ENCODE assay signal across 31 cellular contexts in genomic region chr1:35046730-35047129, GRCh38. TPM values are rescaled to one million over a fixed set of nuclear protein-coding genes. Genes with fewer than 3 reads are reported as not detected.
DNase-seq lines count a peak whose midpoint lies in the region; ATAC-seq, FAIRE-seq and TF ChIP-seq lines count a peak whose summit lies in the region.
"Had no signal": no experiment of that assay in that cellular context is flagged by ENCODE, and none has a peak within 500 bp of the region (broad histone marks: within the 10 kb centered on the region; RNA-seq: fewer than 3 reads in every experiment).

No MANE protein-coding gene starts in this region.

- no peak for TF ChIP-seq POLR2A in endothelial cell of umbilical vein (IDR thresholded peaks at IDR 0.05; ENCODE audit: low read depth, low read length)

- H3K9ac ChIP-seq in endothelial cell of umbilical vein (replicated peaks; ENCODE audit: extremely low read depth, insufficient read depth, low read length), result no peak overlapping the region

- H2AFZ ChIP-seq in endothelial cell of umbilical vein (ENCODE audit: low read depth, low read length) (peak overlapping the region; percentile 67), osteoblast (ENCODE audit: low read length) (peak overlapping the region; percentile 84)

- no peaks in the 10 kb centered on the region for H3K4me1 Mint-ChIP-seq in activated naive CD4-positive, alpha-beta T cell treated with anti-CD3 and anti-CD28 coated beads for 36 hours (ENCODE audit: low read depth)

- H3K36me3 ChIP-seq in Panc1 (ENCODE audit: control insufficient read depth, insufficient read depth, low read length) (no peaks in the 10 kb centered on the region), endothelial cell of umbilical vein (ENCODE audit: control insufficient read depth in 2 of 2, extremely low read depth in 1 of 2, insufficient read depth in 2 of 2, low read length in 2 of 2) (no peaks in the 10 kb centered on the region), osteoblast (ENCODE audit: insufficient read depth, low read length) (no peaks in the 10 kb centered on the region)
- H3K36me3 ChIP-seq: pancreas had no signal

- H3K4me2 ChIP-seq in endothelial cell of umbilical vein (ENCODE audit: insufficient read depth, low read length) (no peak overlapping the region), osteoblast (ENCODE audit: insufficient read depth, low read length) (peak overlapping the region; percentile 69)

- BruUV-seq in Panc1 (replicated peaks; lab: Mats Ljungman, UMichigan) (no TSS peak), endothelial cell of umbilical vein (replicated peaks; lab: Mats Ljungman, UMichigan) (no TSS peak)

- no peaks in the 10 kb centered on the region for H3K9me3 Mint-ChIP-seq in activated naive CD4-positive, alpha-beta T cell treated with anti-CD3 and anti-CD28 coated beads for 36 hours
- H3K9me3 Mint-ChIP-seq: activated CD8-positive, alpha-beta T cell treated with anti-CD3 and anti-CD28 coated beads for 36 hours; activated T-helper 2 cell treated with anti-CD3 and anti-CD28 coated beads, Interferon-gamma antibody, Interleukin-2, Interleukin-4, amounts not matched to agents 10 μg/mL and 5 μg/mL and 100 μg/mL, durations not matched to agents 14 hours and 24 hours and 36 hours; dendritic cell treated with granulocyte-macrophage colony-stimulating factor and Interleukin-4, amounts not matched to agents 40 ng/mL and 50 ng/mL, for 4 days; natural killer cell treated with Interleukin-12 subunit alpha and Interleukin-12 subunit beta and Interleukin-15 and Interleukin-18, amount 100 ng/mL, for 72 hours; type B pancreatic cell had no signal

- DNase-seq in EL, result peak; percentile 13
- no peak for DNase-seq in Panc1 (ENCODE audit: low read depth, low spot score)
- DNase-seq in endothelial cell of umbilical vein (ENCODE audit: low read depth, low spot score), result no peak
- no peak for DNase-seq in osteoblast (ENCODE audit: insufficient read length, low spot score, missing footprints)
- no peak for DNase-seq in NCI-H526 treated with DMSO at 0.1 percent for 48 hours (lab: John Stamatoyannopoulos, UW)
- no peak for DNase-seq in activated naive CD4-positive, alpha-beta T cell treated with anti-CD3 and anti-CD28 coated beads for 36 hours
- DNase-seq in DMS79 treated with DMSO at 0.1 percent for 48 hours (lab: John Stamatoyannopoulos, UW), result no peak
- DNase-seq: activated CD8-positive, alpha-beta T cell treated with anti-CD3 and anti-CD28 coated beads for 36 hours; aorta; central memory CD4-positive, alpha-beta T cell; DMS79; islet precursor cell; Karpas-422; left ventricle myocardium superior; NCI-H1092 treated with DMSO at 0.1 percent for 48 hours; NCI-H187; NCI-H69; pancreas; stimulated activated CD4-positive, alpha-beta T cell treated with anti-CD3 and anti-CD28 coated beads, Interleukin-12 subunit alpha, Interleukin-12 subunit beta, amount 100 ng/mL, for 4 hours; stimulated activated CD4-positive, alpha-beta T cell treated with anti-CD3 and anti-CD28 coated beads, Interleukin-4, amount 100 ng/mL, for 1 hour had no signal

- no peaks in the 10 kb centered on the region for H3K27me3 Mint-ChIP-seq in activated naive CD4-positive, alpha-beta T cell treated with anti-CD3 and anti-CD28 coated beads for 36 hours (ENCODE audit: low read depth)
- H3K27me3 Mint-ChIP-seq: activated CD8-positive, alpha-beta T cell treated with anti-CD3 and anti-CD28 coated beads for 36 hours; activated naive CD8-positive, alpha-beta T cell had no signal

- H3K79me2 ChIP-seq in endothelial cell of umbilical vein (ENCODE audit: control insufficient read depth, insufficient read depth, low read length) (no peaks in the 10 kb centered on the region), osteoblast (ENCODE audit: insufficient read depth, low read length) (no peaks in the 10 kb centered on the region)

- H3K36me3 Mint-ChIP-seq in activated naive CD4-positive, alpha-beta T cell treated with anti-CD3 and anti-CD28 coated beads for 36 hours (ENCODE audit: low read depth), result no peaks in the 10 kb centered on the region
- H3K36me3 Mint-ChIP-seq: activated naive CD8-positive, alpha-beta T cell; CD14-positive monocyte; natural killer cell treated with Interleukin-12 subunit alpha and Interleukin-12 subunit beta and Interleukin-15 and Interleukin-18, amount 100 ng/mL, for 72 hours; type B pancreatic cell had no signal

- in situ Hi-C loops in Panc1 (cut with HindIII; ENCODE audit: low pct_unique_long_range_greater_than_20kb, low sequenced_read_pairs), result no loop called here

- no peak for TF ChIP-seq CTCF in Panc1 (IDR thresholded peaks at IDR 0.05)
- no peak for TF ChIP-seq CTCF in endothelial cell of umbilical vein (IDR thresholded peaks at IDR 0.05; ENCODE audit: extremely low read depth in 1 of 2, insufficient read depth in 1 of 2, low read depth in 1 of 2, low read length in 2 of 2)
- TF ChIP-seq CTCF in osteoblast (IDR thresholded peaks at IDR 0.05; ENCODE audit: extremely low read depth, low read depth, low read length), result no peak

- CTCF ChIA-PET in Panc1 (lab: Charles Lee) (no interaction called here), endothelial cell of umbilical vein (lab: Charles Lee) (interaction anchor here (1.0 to 1.9 kb wide), 2 partner anchors 33 to 668 kb away, joined by 3 to 4 read pairs; partner anchors contain the start of gene ZMYM1)
- CTCF ChIA-PET in activated naive CD4-positive, alpha-beta T cell treated with anti-CD3 and anti-CD28 coated beads for 36 hours (lab: Charles Lee), result no interaction called here

- H3K9me3 ChIP-seq in Panc1 (ENCODE audit: control insufficient read depth, insufficient read depth, low read depth, low read length), result no peaks in the 10 kb centered on the region
- no peaks in the 10 kb centered on the region for H3K9me3 ChIP-seq in endothelial cell of umbilical vein (replicated peaks; ENCODE audit: control insufficient read depth, insufficient read depth, low read length)
- no peaks in the 10 kb centered on the region for H3K9me3 ChIP-seq in osteoblast (ENCODE audit: low read depth, low read length)
- H3K9me3 ChIP-seq: pancreas had no signal

- H3K27ac ChIP-seq in Panc1 (ENCODE audit: low read length), result no peak overlapping the region
- H3K27ac ChIP-seq in endothelial cell of umbilical vein (ENCODE audit: insufficient read depth, low read depth, low read length), result peak overlapping the region; percentile 55
- peak overlapping the region; percentile 98 for H3K27ac ChIP-seq in osteoblast (ENCODE audit: low read depth, low read length)
- H3K27ac ChIP-seq: pancreas had no signal

- no peaks in the 10 kb centered on the region for H3K4me1 ChIP-seq in Panc1 (ENCODE audit: control insufficient read depth, insufficient read depth, low read length)
- H3K4me1 ChIP-seq in endothelial cell of umbilical vein (ENCODE audit: control insufficient read depth, extremely low read depth, insufficient read depth, low read length), result peaks cover 10% of the 10 kb centered on the region
- H3K4me1 ChIP-seq in osteoblast (ENCODE audit: insufficient read depth, low read length), result peaks cover 28% of the 10 kb centered on the region
- H3K4me1 ChIP-seq: pancreas had no signal

- H3K4me3 Mint-ChIP-seq in activated naive CD4-positive, alpha-beta T cell treated with anti-CD3 and anti-CD28 coated beads for 36 hours, result no peak overlapping the region
- H3K4me3 Mint-ChIP-seq: activated CD8-positive, alpha-beta T cell treated with anti-CD3 and anti-CD28 coated beads for 36 hours; activated naive CD8-positive, alpha-beta T cell; CD14-positive monocyte; dendritic cell treated with granulocyte-macrophage colony-stimulating factor and Interleukin-4, amounts not matched to agents 40 ng/mL and 50 ng/mL, for 4 days; natural killer cell treated with Interleukin-12 subunit alpha and Interleukin-12 subunit beta and Interleukin-15 and Interleukin-18, amount 100 ng/mL, for 72 hours; type B pancreatic cell had no signal

- H3K27ac Mint-ChIP-seq in activated naive CD4-positive, alpha-beta T cell treated with anti-CD3 and anti-CD28 coated beads for 36 hours, result no peak overlapping the region
- H3K27ac Mint-ChIP-seq: activated CD8-positive, alpha-beta T cell treated with anti-CD3 and anti-CD28 coated beads for 36 hours; activated naive CD8-positive, alpha-beta T cell; activated T-helper 2 cell treated with anti-CD3 and anti-CD28 coated beads, Interferon-gamma antibody, Interleukin-2, Interleukin-4, amounts not matched to agents 10 μg/mL and 5 μg/mL and 100 μg/mL, durations not matched to agents 14 hours and 24 hours and 36 hours; natural killer cell treated with Interleukin-12 subunit alpha and Interleukin-12 subunit beta and Interleukin-15 and Interleukin-18, amount 100 ng/mL, for 72 hours; type B pancreatic cell had no signal

- H3K9me1 ChIP-seq in endothelial cell of umbilical vein (replicated peaks; ENCODE audit: control insufficient read depth, extremely low read depth, insufficient read depth, low read length), result no peaks in the 10 kb centered on the region

- dilution Hi-C loops in endothelial cell of umbilical vein (cut with MboI; ENCODE audit: extremely low pct_ligation_motif_present, low sequenced_read_pairs), result no loop called here

- H3K27me3 ChIP-seq in Panc1 (ENCODE audit: control insufficient read depth, insufficient read depth, low read length), result peaks cover 3% of the 10 kb centered on the region; the same call in 1 of the 2 replicates
- H3K27me3 ChIP-seq in endothelial cell of umbilical vein (ENCODE audit: control insufficient read depth in 2 of 2, insufficient read depth in 2 of 2, low read length in 2 of 2), result no peaks in the 10 kb centered on the region
- H3K27me3 ChIP-seq in osteoblast (ENCODE audit: insufficient read depth, low read length), result peaks cover 3% of the 10 kb centered on the region
- H3K27me3 ChIP-seq: pancreas had no signal

- no peaks in the 10 kb centered on the region for H4K20me1 ChIP-seq in endothelial cell of umbilical vein (replicated peaks; ENCODE audit: control insufficient read depth, extremely low read depth, insufficient read depth, low read length)
- H4K20me1 ChIP-seq in osteoblast (ENCODE audit: insufficient read depth, low read length), result no peaks in the 10 kb centered on the region

- no peak overlapping the region for H3K4me3 ChIP-seq in Panc1 (ENCODE audit: low read depth in 2 of 2, low read length in 2 of 2)
- H3K4me3 ChIP-seq in endothelial cell of umbilical vein (replicated peaks in 1 of 3; ENCODE audit: insufficient read depth in 1 of 3, low read depth in 1 of 3, low read length in 3 of 3), result no peak overlapping the region
- peak overlapping the region; percentile 43 for H3K4me3 ChIP-seq in osteoblast (ENCODE audit: insufficient read depth, low read length)
- H3K4me3 ChIP-seq: pancreas had no signal

- 0 out of 2 replicates have a peak, but pooled peaks have one; percentile 12 for ATAC-seq in Panc1
- no peak for ATAC-seq in HG03520 (IDR thresholded peaks at IDR 0.05; ENCODE audit: unreplicated experiment)
- ATAC-seq: activated CD4-positive, CD25-positive, alpha-beta regulatory T cell treated with anti-CD3 and anti-CD28 coated beads, Interleukin-2, amount 50 U/mL, for 24 hours; activated CD8-positive, alpha-beta T cell treated with anti-CD3 and anti-CD28 coated beads for 36 hours; left ventricle myocardium superior had no signal

- POLR2A ChIA-PET in Panc1 (lab: Charles Lee), result no interaction called here
- POLR2A ChIA-PET in endothelial cell of umbilical vein (lab: Charles Lee), result interaction anchor here (0.8 to 1.5 kb wide), 3 partner anchors 32 to 143 kb away, joined by 3 to 4 read pairs (median 3); partner anchors contain the start of gene ZMYM1

- FAIRE-seq in endothelial cell of umbilical vein (lab: Jason Lieb, UNC), result no peak
- FAIRE-seq: GM19239, HTR-8/SVneo, pancreas, TTC549 had no signal

- intact Hi-C loops in Panc1 (cut with micrococcal nuclease; ENCODE audit: unreplicated experiment), result no loop called here
- intact Hi-C loops in endothelial cell of umbilical vein (cut with micrococcal nuclease), result loop anchor here (1.0 kb wide), 1 partner anchor 16 kb away; no protein-coding TSS in a partner anchor
- intact Hi-C loops in activated naive CD4-positive, alpha-beta T cell treated with anti-CD3 and anti-CD28 coated beads for 36 hours (cut with micrococcal nuclease), result no loop called here

RNA-seq across cellular contexts. Expression of gene ZMYM6, which starts 15.0 kb away (rescaled TPM):
- 21.8 TPM for total RNA-seq in Panc1 (2021; ENCODE audit: unreplicated experiment)
- polyA plus RNA-seq in Panc1 (2012; ENCODE audit: insufficient read length), result 5.2 TPM
- 15.6 and 17.2 TPM in 2 replicates for total RNA-seq in endothelial cell of umbilical vein
- polyA plus RNA-seq in endothelial cell of umbilical vein, result 5.2 and 6.4 TPM in 2 replicates
- polyA plus RNA-seq in endothelial cell of umbilical vein (2011; cell fraction: cytosol; rRNA removed), result 3.8 and 4.7 TPM in 2 replicates
- 37.1 and 53.9 TPM in 2 replicates for polyA plus RNA-seq in endothelial cell of umbilical vein (2011; cell fraction: nucleus; rRNA removed)
- polyA plus RNA-seq in endothelial cell of umbilical vein (2012), result 9.8 and 15.5 TPM in 2 replicates
- 30.7 and 32.9 TPM in 2 replicates for polyA minus RNA-seq in endothelial cell of umbilical vein
- polyA minus RNA-seq in endothelial cell of umbilical vein (2011; cell fraction: cytosol; rRNA and poly(A)+ RNA removed), result 3.3 TPM
- polyA minus RNA-seq in endothelial cell of umbilical vein (2011; cell fraction: nucleus; rRNA and poly(A)+ RNA removed), result 31.3 and 49.8 TPM in 2 replicates
- 27.9 and 29.8 TPM in 2 replicates for total RNA-seq in osteoblast
- total RNA-seq in activated naive CD4-positive, alpha-beta T cell treated with anti-CD3 and anti-CD28 coated beads for 36 hours, result 10 to 100 TPM; 18.5 to 19.1 TPM

RNA-seq across cellular contexts. Expression of gene ZMYM1, which starts 32.5 kb away (rescaled TPM):
- total RNA-seq in Panc1 (2021; ENCODE audit: unreplicated experiment) (39.1 TPM), endothelial cell of umbilical vein (20.7 and 21.4 TPM in 2 replicates), osteoblast (13.4 and 17.7 TPM in 2 replicates)
- polyA plus RNA-seq in Panc1 (2012; ENCODE audit: insufficient read length), result 6.0 TPM
- polyA plus RNA-seq in endothelial cell of umbilical vein, result 5.2 and 5.8 TPM in 2 replicates
- 6.8 and 6.9 TPM in 2 replicates for polyA plus RNA-seq in endothelial cell of umbilical vein (2011; cell fraction: cytosol; rRNA removed)
- polyA plus RNA-seq in endothelial cell of umbilical vein (2011; cell fraction: nucleus; rRNA removed), result 20.8 and 21.6 TPM in 2 replicates
- polyA plus RNA-seq in endothelial cell of umbilical vein (2012), result 5.3 and 10.0 TPM in 2 replicates
- 25.2 and 31.4 TPM in 2 replicates for polyA minus RNA-seq in endothelial cell of umbilical vein
- polyA minus RNA-seq in endothelial cell of umbilical vein (2011; cell fraction: cytosol; rRNA and poly(A)+ RNA removed), result 23.1 TPM
- 13.4 and 36.4 TPM in 2 replicates for polyA minus RNA-seq in endothelial cell of umbilical vein (2011; cell fraction: nucleus; rRNA and poly(A)+ RNA removed)
- 1 to 10 TPM; 7.3 to 7.9 TPM for total RNA-seq in activated naive CD4-positive, alpha-beta T cell treated with anti-CD3 and anti-CD28 coated beads for 36 hours
